Comparison of ENCODE assay signal across 11 cellular contexts in genomic region chr22:34055525-34056200, GRCh38.
DNase-seq lines count a peak whose midpoint lies in the region; ATAC-seq, FAIRE-seq and TF ChIP-seq lines count a peak whose summit lies in the region.
"Had no signal": no experiment of that assay in that cellular context is flagged by ENCODE, and none has a peak within 500 bp of the region (broad histone marks: within the 10 kb centered on the region; RNA-seq: fewer than 3 reads in every experiment).

No MANE protein-coding gene starts in this region.

- CTCF ChIA-PET in PC-9 (lab: Charles Lee): interaction anchor here (0.6 kb wide), 1 partner anchor 951 kb away, joined by 3 read pairs; no protein-coding TSS in a partner anchor

- no peaks in the 10 kb centered on the region for H3F3A ChIP-seq in PC-9 (ENCODE audit: insufficient read depth, low read depth)

- POLR2A ChIA-PET in PC-9 (lab: Charles Lee; ENCODE audit: unreplicated experiment): no interaction called here

- DNase-seq in Caki2 (ENCODE audit: low read depth) (peak; percentile 83), H54 (ENCODE audit: insufficient read length, low spot score) (peak; percentile 1), PC-9 (peak in 1 of 2 experiments; percentile 52), iPS-NIHi7 (ENCODE audit: extremely low spot score) (peak; percentile 88), NCI-H2081 (lab: John Stamatoyannopoulos, UW) (no peak), EL (no peak)
- no peak for DNase-seq in activated T-cell treated with anti-CD3 and anti-CD28 coated beads, Interleukin-2, amount 50 U/mL, for 1 hour
- DNase-seq: gastrocnemius medialis had no signal

- FAIRE-seq in H54 (lab: Jason Lieb, UNC): no peak
- FAIRE-seq: GM12891 had no signal

- no peaks in the 10 kb centered on the region for H4K20me1 ChIP-seq in PC-9 (ENCODE audit: insufficient read depth)

- no peaks in the 10 kb centered on the region for H3K36me3 ChIP-seq in PC-9 (ENCODE audit: low read depth)
- H3K36me3 ChIP-seq: gastrocnemius medialis had no signal

- H3K4me2 ChIP-seq in PC-9: no peak overlapping the region

- H2AFZ ChIP-seq in PC-9: no peak overlapping the region

- H3K27me3 ChIP-seq in PC-9 (ENCODE audit: insufficient read depth, low read depth): no peaks in the 10 kb centered on the region
- H3K27me3 ChIP-seq: gastrocnemius medialis had no signal

- no peak for TF ChIP-seq POLR2A in H54 (IDR thresholded peaks at IDR 0.05; ENCODE audit: low read depth, low read length)

- H3K27ac ChIP-seq in PC-9: no peak overlapping the region
- H3K27ac ChIP-seq: gastrocnemius medialis, SK-N-MC had no signal

- no peaks in the 10 kb centered on the region for H3K79me2 ChIP-seq in PC-9 (ENCODE audit: low read depth)

- H3K9me3 ChIP-seq in PC-9 (ENCODE audit: insufficient read depth, low read depth): no peaks in the 10 kb centered on the region; the same call in 1 of the 2 replicates
- H3K9me3 ChIP-seq: gastrocnemius medialis had no signal

- H3K4me3 ChIP-seq in PC-9: no peak overlapping the region
- H3K4me3 ChIP-seq: gastrocnemius medialis, SK-N-MC had no signal

- in situ Hi-C loops in Caki2 (cut with HindIII; ENCODE audit: low pct_unique_long_range_greater_than_20kb, low sequenced_read_pairs): no loop called here

- no peaks in the 10 kb centered on the region for H3K9me2 ChIP-seq in PC-9 (ENCODE audit: insufficient read depth)

- no TSS peak for BruUV-seq in PC-9 (replicated peaks; lab: Mats Ljungman, UMichigan)

- intact Hi-C loops in PC-9 (cut with micrococcal nuclease; ENCODE audit: unreplicated experiment): no loop called here

- no peak for ATAC-seq in HG03342 (IDR thresholded peaks at IDR 0.05; ENCODE audit: unreplicated experiment)
- ATAC-seq: gastrocnemius medialis had no signal

- peak; percentile 28; the same call in 1 of the 2 replicates for TF ChIP-seq CTCF in PC-9 (conservative IDR thresholded peaks at IDR 0.05)

- no peaks in the 10 kb centered on the region for H3K4me1 ChIP-seq in PC-9 (replicated peaks; ENCODE audit: insufficient read depth)
- H3K4me1 ChIP-seq: gastrocnemius medialis had no signal

Comparison
In these comparisons a context has a peak if more than half of its experiments do, and no peak if none do; other contexts are left out.
1. DNase-seq: peak in Caki2 (single experiment), H54 (single experiment) and iPS-NIHi7 (single experiment); none in NCI-H2081 (0 of 2), EL (single experiment) and activated T-cell treated with anti-CD3 and anti-CD28 coated beads, Interleukin-2, amount 50 U/mL, for 1 hour (single experiment).